In genomic region chr19:43463381-43464088, GRCh38 we compare ENCODE assay signal across 8 cellular contexts. TPM values are rescaled to one million over a fixed set of nuclear protein-coding genes. Genes with fewer than 3 reads are reported as not detected.
DNase-seq lines count a peak whose midpoint lies in the region; ATAC-seq and TF ChIP-seq lines count a peak whose summit lies in the region.

No MANE protein-coding gene starts in this region.

- H3K27ac ChIP-seq in duodenal mucosa (ENCODE audit: low read depth, low read length) = peak overlapping the region; percentile 63

- H3K27me3 ChIP-seq in BE2C (no peaks in the 10 kb centered on the region; the same call in 1 of the 2 replicates), duodenal mucosa (ENCODE audit: control insufficient read depth in 1 of 2, insufficient read depth in 2 of 2, low read length in 2 of 2) (peaks cover 0 to 5% of the 10 kb centered on the region in 2 donors)

- CTCF ChIA-PET in activated CD4-positive, alpha-beta memory T cell treated with anti-CD3 and anti-CD28 coated beads for 36 hours (lab: Charles Lee) = interaction anchor here (0.7 to 10.3 kb wide), 12 partner anchors 13 to 205 kb away, joined by 3 to 86 read pairs (median 4); partner anchors contain the start of gene ZNF575

- peak overlapping the region; percentile 90 for H3K4me3 Mint-ChIP-seq in activated CD4-positive, alpha-beta memory T cell treated with anti-CD3 and anti-CD28 coated beads for 36 hours

- peak; percentile 98 for DNase-seq in BE2C
- peak; percentile 92 for DNase-seq in GM19238 (ENCODE audit: insufficient read length, low spot score)
- DNase-seq in NCI-H748 (lab: John Stamatoyannopoulos, UW; ENCODE audit: unreplicated experiment) = peak; percentile 98
- DNase-seq in activated CD4-positive, alpha-beta memory T cell treated with anti-CD3 and anti-CD28 coated beads for 36 hours = peak; percentile 100
- DNase-seq in lower leg skin (ENCODE audit: low spot score in 2 of 2) = peak; percentile 97 to 99
- peak; percentile 98 for DNase-seq in stimulated activated CD4-positive, alpha-beta T cell treated with anti-CD3 and anti-CD28 coated beads, Interleukin-4, amount 100 ng/mL, for 24 hours

- H3K27me3 Mint-ChIP-seq in activated CD4-positive, alpha-beta memory T cell treated with anti-CD3 and anti-CD28 coated beads for 36 hours = no peaks in the 10 kb centered on the region

- no peaks in the 10 kb centered on the region for H3K36me3 ChIP-seq in BE2C
- H3K36me3 ChIP-seq in duodenal mucosa (ENCODE audit: control insufficient read depth in 1 of 2, insufficient read depth in 2 of 2, low read length in 2 of 2) = no peaks in the 10 kb centered on the region

- peak; percentile 87 for ATAC-seq in HG03432 (IDR thresholded peaks at IDR 0.05; ENCODE audit: unreplicated experiment)

- TF ChIP-seq POLR2A in lower leg skin (IDR thresholded peaks at IDR 0.05) = no peak

- peak overlapping the region; percentile 82 for H3K27ac Mint-ChIP-seq in activated CD4-positive, alpha-beta memory T cell treated with anti-CD3 and anti-CD28 coated beads for 36 hours

- POLR2A ChIA-PET in activated CD4-positive, alpha-beta memory T cell treated with anti-CD3 and anti-CD28 coated beads for 36 hours (lab: Charles Lee) = interaction anchor here (0.9 to 2.3 kb wide), 10 partner anchors 9 to 133 kb away, joined by 3 to 8 read pairs (median 4); partner anchors contain the start of genes IRGQ, PHLDB3, ZNF575 and ZNF576

- H3K9me3 ChIP-seq in BE2C (no peaks in the 10 kb centered on the region), duodenal mucosa (ENCODE audit: control insufficient read depth in 1 of 2, low read length in 2 of 2) (no peaks in the 10 kb centered on the region)

- no peaks in the 10 kb centered on the region for H3K36me3 Mint-ChIP-seq in activated CD4-positive, alpha-beta memory T cell treated with anti-CD3 and anti-CD28 coated beads for 36 hours

- H3K4me1 ChIP-seq in BE2C (no peaks in the 10 kb centered on the region), duodenal mucosa (ENCODE audit: control insufficient read depth in 1 of 2, insufficient read depth in 2 of 2, low read length in 2 of 2) (peaks cover 21 to 22% of the 10 kb centered on the region in 2 donors)

- intact Hi-C loops in activated CD4-positive, alpha-beta memory T cell treated with anti-CD3 and anti-CD28 coated beads for 36 hours (cut with micrococcal nuclease) = loop anchor here (1.0 to 10.0 kb wide), 8 partner anchors 12 to 321 kb away; partner anchors contain the start of genes KCNN4, PHLDB3, ZNF428 and ZNF575
- intact Hi-C loops in lower leg skin (cut with DNase I; ENCODE audit: low total_unique reads) = no loop called here

- TF ChIP-seq CTCF in BE2C (IDR thresholded peaks at IDR 0.05; ENCODE audit: low read depth, low read length) (no peak), lower leg skin (IDR thresholded peaks at IDR 0.05) (no peak)

- H3K4me1 Mint-ChIP-seq in activated CD4-positive, alpha-beta memory T cell treated with anti-CD3 and anti-CD28 coated beads for 36 hours (ENCODE audit: low read depth) = peaks cover 40% of the 10 kb centered on the region

- peak overlapping the region; percentile 48 to 82 for H3K9ac ChIP-seq in duodenal mucosa (ENCODE audit: low read depth in 1 of 2, low read length in 2 of 2)

- H3K9me3 Mint-ChIP-seq in activated CD4-positive, alpha-beta memory T cell treated with anti-CD3 and anti-CD28 coated beads for 36 hours = no peaks in the 10 kb centered on the region

- H3K4me3 ChIP-seq in BE2C (ENCODE audit: low read depth, low read length) = peak overlapping the region; percentile 57
- H3K4me3 ChIP-seq in duodenal mucosa (ENCODE audit: low read depth in 1 of 2, low read length in 2 of 2) = peak overlapping the region; percentile 85
- H3K4me3 ChIP-seq in lower leg skin (ENCODE audit: low read depth, poor library complexity, severe bottlenecking) = peak overlapping the region; percentile 35

- WGBS in lower leg skin, 2 donors = 0 to 1% methylated on average over 32 to 43 of the region's 54 CpGs

RNA-seq across cellular contexts. Expression of gene LYPD3, which starts 1.9 kb away (rescaled TPM):
- not detected for polyA plus RNA-seq in BE2C (2012; ENCODE audit: insufficient read depth, insufficient read length, low read depth)
- total RNA-seq in activated CD4-positive, alpha-beta memory T cell treated with anti-CD3 and anti-CD28 coated beads for 36 hours = 1 to 10 TPM; 2.3 TPM
- total RNA-seq in lower leg skin = 100 to 1,000 TPM; 344 to 549 (median 466) TPM

RNA-seq across cellular contexts. Expression of gene PHLDB3, which starts 41.0 kb away (rescaled TPM):
- 8.1 TPM for polyA plus RNA-seq in BE2C (2012; ENCODE audit: insufficient read depth, insufficient read length, low read depth)
- 10 to 100 TPM; 13.5 to 15.2 TPM for total RNA-seq in activated CD4-positive, alpha-beta memory T cell treated with anti-CD3 and anti-CD28 coated beads for 36 hours
- total RNA-seq in lower leg skin = 100 to 1,000 TPM in 2 of 4 donors, 10 to 100 TPM in 2; 86.9 to 136 (median 114) TPM

RNA-seq across cellular contexts. Expression of gene TEX101, which starts 48.8 kb away (rescaled TPM):
- polyA plus RNA-seq in BE2C (2012; ENCODE audit: insufficient read depth, insufficient read length, low read depth) = 0.56 TPM
- not detected for total RNA-seq in activated CD4-positive, alpha-beta memory T cell treated with anti-CD3 and anti-CD28 coated beads for 36 hours
- total RNA-seq in lower leg skin = under 1 TPM in 1 of 4 donors, not detected in 3; 0.74 TPM

Comparison
In these comparisons a context has a peak if more than half of its experiments do, and no peak if none do; other contexts are left out.
1. Peak in every context shown above with its lines: DNase-seq, ATAC-seq, H3K4me3 ChIP-seq and H3K27ac ChIP-seq.
2. H3K4me3 ChIP-seq: peak in every context shown above with its lines; median percentile 85 in duodenal mucosa; 57 in BE2C; 35 in lower leg skin.
3. RNA of gene LYPD3, which starts 1.9 kb away (total RNA-seq): 344 to 549 TPM in lower leg skin; 2.3 TPM in activated CD4-positive, alpha-beta memory T cell treated with anti-CD3 and anti-CD28 coated beads for 36 hours; every median in the first group is over 100 times any median in the second.
4. RNA of gene PHLDB3, which starts 41.0 kb away (total RNA-seq): 86.9 to 136 TPM in lower leg skin; 13.5 to 15.2 TPM in activated CD4-positive, alpha-beta memory T cell treated with anti-CD3 and anti-CD28 coated beads for 36 hours; every median in the first group is over 4 times any median in the second.